ENCODE assay signal across 1 cellular context in genomic region chr2:207724113-207724512, GRCh38.
TF ChIP-seq lines count a peak whose summit lies in the region.

No MANE protein-coding gene starts in this region.

TF ChIP-seq in GM12878, 131 proteins besides CTCF, POLR2A, EP300 and RAD21 (continued from another document and continues in another):
- TF ChIP-seq IKZF2 (IDR thresholded peaks at IDR 0.05): peak; percentile 20 to 44; a peak in 2 of 4 replicates
- TF ChIP-seq NFYA (IDR thresholded peaks at IDR 0.05; ENCODE audit: borderline replicate concordance, low read depth, low read length): no peak
- TF ChIP-seq BMI1 (IDR thresholded peaks at IDR 0.05; ENCODE audit: borderline replicate concordance): peak; percentile 69
- no peak for TF ChIP-seq MAX (IDR thresholded peaks at IDR 0.05; ENCODE audit: low read depth, low read length)
- no peak for TF ChIP-seq TCF3 (IDR thresholded peaks at IDR 0.05; ENCODE audit: borderline replicate concordance, insufficient read depth, low read depth, low read length)
- TF ChIP-seq SPI1 (IDR thresholded peaks at IDR 0.05; ENCODE audit: borderline replicate concordance, insufficient read depth, low read depth, low read length): peak; percentile 42; the same call in 1 of the 2 replicates
- TF ChIP-seq PKNOX1 (IDR thresholded peaks at IDR 0.05): peak; percentile 69
- no peak for TF ChIP-seq ZNF384 (IDR thresholded peaks at IDR 0.05; ENCODE audit: borderline replicate concordance, low read depth, low read length)
- TF ChIP-seq MYB (IDR thresholded peaks at IDR 0.05; ENCODE audit: borderline replicate concordance, low read depth, low read length): no peak
- TF ChIP-seq LARP7 (IDR thresholded peaks at IDR 0.05): no peak
- peak; percentile 19 for TF ChIP-seq SMAD1 (IDR thresholded peaks at IDR 0.05; ENCODE audit: low read depth, partially characterized antibody)
- TF ChIP-seq YBX1 (IDR thresholded peaks at IDR 0.05): no peak
- TF ChIP-seq RCOR1 (conservative IDR thresholded peaks at IDR 0.05; ENCODE audit: low read depth, low read length): no peak
- no peak for TF ChIP-seq NFXL1 (IDR thresholded peaks at IDR 0.05; ENCODE audit: borderline replicate concordance)
- TF ChIP-seq MLLT1 (IDR thresholded peaks at IDR 0.05): peak; percentile 44; the same call in 1 of the 2 replicates
- no peak for TF ChIP-seq PRDM15 (CRISPR knock-in tag; IDR thresholded peaks at IDR 0.05)
- no peak for TF ChIP-seq IRF3 (IDR thresholded peaks at IDR 0.05)
- TF ChIP-seq ZBTB33 (IDR thresholded peaks at IDR 0.05): no peak; the same call in 1 of the 2 replicates
- peak; percentile 98 for TF ChIP-seq MTA2 (IDR thresholded peaks at IDR 0.05; ENCODE audit: low read depth)
- TF ChIP-seq CBFB (IDR thresholded peaks at IDR 0.05; ENCODE audit: low read depth): no peak
- TF ChIP-seq SRF (IDR thresholded peaks at IDR 0.05; ENCODE audit: low read depth in 2 of 2, low read length in 2 of 2): no peak
- no peak for TF ChIP-seq USF1 (IDR thresholded peaks at IDR 0.05; ENCODE audit: borderline replicate concordance, extremely low read length, insufficient read depth, low read depth, low read length)
- TF ChIP-seq SREBF1 (IDR thresholded peaks at IDR 0.05; ENCODE audit: low read length): no peak
- no peak for TF ChIP-seq RELA (IDR thresholded peaks at IDR 0.05; ENCODE audit: borderline replicate concordance, partially characterized antibody)
- no peak for TF ChIP-seq CHD4 (IDR thresholded peaks at IDR 0.05)
- TF ChIP-seq ZBTB4 (CRISPR knock-in tag; IDR thresholded peaks at IDR 0.05): no peak
- no peak for TF ChIP-seq TBL1XR1 (IDR thresholded peaks at IDR 0.05; ENCODE audit: low read depth, low read length)
- 0 out of 2 replicates have a peak, but pooled peaks have one; percentile 20 for TF ChIP-seq NR2F1 (conservative IDR thresholded peaks at IDR 0.05)
- no peak for TF ChIP-seq FOXK2 (IDR thresholded peaks at IDR 0.05)
- TF ChIP-seq GATAD2B (conservative IDR thresholded peaks at IDR 0.05; ENCODE audit: low read depth): no peak; the same call in 1 of the 2 replicates
- no peak for TF ChIP-seq ATF2 (IDR thresholded peaks at IDR 0.05; ENCODE audit: low read length)
- no peak for TF ChIP-seq EGR1 (IDR thresholded peaks at IDR 0.05; ENCODE audit: borderline replicate concordance in 1 of 2, low read depth in 2 of 2, low read length in 2 of 2)
- TF ChIP-seq ZNF207 (IDR thresholded peaks at IDR 0.05; ENCODE audit: borderline replicate concordance): no peak
- no peak for TF ChIP-seq EED (IDR thresholded peaks at IDR 0.05; ENCODE audit: low read depth)
- TF ChIP-seq KAT2A (conservative IDR thresholded peaks at IDR 0.05; ENCODE audit: control insufficient read depth, low read depth, low read length): no peak
- peak; percentile 53; the same call in 1 of the 2 replicates for TF ChIP-seq RELB (IDR thresholded peaks at IDR 0.05; ENCODE audit: low read depth)
- TF ChIP-seq ZNF24 (IDR thresholded peaks at IDR 0.05): peak; percentile 58
- no peak for TF ChIP-seq CEBPZ (IDR thresholded peaks at IDR 0.05; ENCODE audit: low read depth, low read length)
- no peak for TF ChIP-seq ESRRA (IDR thresholded peaks at IDR 0.05; ENCODE audit: low read length)
- no peak for TF ChIP-seq CEBPB (IDR thresholded peaks at IDR 0.05; ENCODE audit: borderline replicate concordance in 1 of 2, low read depth in 2 of 2, low read length in 2 of 2)
